In the genomic region with DNA sequence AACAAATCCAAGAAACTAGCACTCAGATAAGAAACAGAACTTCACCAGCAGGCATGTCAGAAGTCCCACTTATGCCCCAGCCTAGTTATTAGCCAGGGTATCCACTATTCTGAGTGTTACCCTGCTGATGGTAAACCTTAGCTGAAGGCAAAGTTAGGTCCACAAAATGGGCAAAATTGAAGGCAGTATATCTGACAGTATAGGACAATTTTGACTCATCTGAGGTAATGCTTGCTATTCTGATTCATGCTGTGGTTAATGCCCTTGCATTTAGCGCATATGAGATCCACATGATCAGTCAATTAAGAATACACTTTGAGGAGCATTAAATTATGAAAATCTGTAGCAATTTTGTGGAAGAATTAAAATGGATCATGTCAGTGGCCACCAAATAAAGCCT, we compare ENCODE assay signal across 17 cellular contexts.
"Had no signal": no experiment of that assay in that cellular context is flagged by ENCODE, and none has a peak within 500 bp of the region (broad histone marks: within the 10 kb centered on the region; RNA-seq: fewer than 3 reads in every experiment).

No MANE protein-coding gene starts in this region.

- FAIRE-seq: astrocyte, small intestine had no signal

- H3K27ac ChIP-seq: coronary artery, epithelial cell of prostate, left ventricle myocardium inferior, right atrium auricular region had no signal

- H3K4me3 Mint-ChIP-seq: activated B cell treated with CpG ODN at 0.5 μM for 24 hours; memory B cell; natural killer cell; stimulated activated naive B cell treated with anti-CD40 and anti-IgM and Interleukin-4, amounts not matched to agents 10 μg/mL and 1 μg/mL and 100 μg/mL, for 72 hours; T-helper 1 cell treated with Interleukin-12 subunit alpha and Interleukin-12 subunit beta and Interleukin-4 antibody, amounts not matched to agents 30 μg/mL and 1 μg/mL, for 36 hours had no signal

- H3K4me1 ChIP-seq: left ventricle myocardium inferior, right atrium auricular region had no signal

- H3K36me3 ChIP-seq: right atrium auricular region had no signal

- ATAC-seq: natural killer cell; stimulated activated naive B cell treated with anti-CD40 and anti-IgM and Interleukin-4, amounts not matched to agents 10 μg/mL and 1 μg/mL and 100 μg/mL, for 72 hours had no signal

- DNase-seq: activated B cell treated with CpG ODN at 0.5 μM for 24 hours; activated effector memory CD4-positive, alpha-beta T cell treated with anti-CD3 and anti-CD28 coated beads, Interleukin-2, amount 50 U/mL, for 16 hours; caudate nucleus; effector CD8-positive, alpha-beta T cell; kidney; left ventricle myocardium inferior; natural killer cell; SK-N-SH; small intestine; stimulated activated naive B cell treated with anti-CD40 and anti-IgM and Interleukin-4, amounts not matched to agents 10 μg/mL and 1 μg/mL and 100 μg/mL, for 72 hours; trophoblast cell had no signal

- H3K27me3 Mint-ChIP-seq: activated B cell treated with CpG ODN at 0.5 μM for 24 hours; stimulated activated naive B cell treated with anti-CD40 and anti-IgM and Interleukin-4, amounts not matched to agents 10 μg/mL and 1 μg/mL and 100 μg/mL, for 72 hours had no signal

- H3K27ac Mint-ChIP-seq: activated B cell treated with CpG ODN at 0.5 μM for 24 hours; memory B cell; natural killer cell; stimulated activated naive B cell treated with anti-CD40 and anti-IgM and Interleukin-4, amounts not matched to agents 10 μg/mL and 1 μg/mL and 100 μg/mL, for 72 hours; T-helper 1 cell treated with Interleukin-12 subunit alpha and Interleukin-12 subunit beta and Interleukin-4 antibody, amounts not matched to agents 30 μg/mL and 1 μg/mL, for 36 hours had no signal

- H3K4me1 Mint-ChIP-seq: activated B cell treated with CpG ODN at 0.5 μM for 24 hours; memory B cell; natural killer cell; stimulated activated naive B cell treated with anti-CD40 and anti-IgM and Interleukin-4, amounts not matched to agents 10 μg/mL and 1 μg/mL and 100 μg/mL, for 72 hours had no signal

- H3K9me3 Mint-ChIP-seq: activated B cell treated with CpG ODN at 0.5 μM for 24 hours; memory B cell; natural killer cell; stimulated activated naive B cell treated with anti-CD40 and anti-IgM and Interleukin-4, amounts not matched to agents 10 μg/mL and 1 μg/mL and 100 μg/mL, for 72 hours; T-helper 1 cell treated with Interleukin-12 subunit alpha and Interleukin-12 subunit beta and Interleukin-4 antibody, amounts not matched to agents 30 μg/mL and 1 μg/mL, for 36 hours had no signal

- H3K9me3 ChIP-seq: left ventricle myocardium inferior, right atrium auricular region, SK-N-SH had no signal

- H3K4me3 ChIP-seq: coronary artery, left ventricle myocardium inferior, right atrium auricular region had no signal

- H3K27me3 ChIP-seq: right atrium auricular region had no signal
